1 cellular context compared by ENCODE assay signal in the genomic region with DNA sequence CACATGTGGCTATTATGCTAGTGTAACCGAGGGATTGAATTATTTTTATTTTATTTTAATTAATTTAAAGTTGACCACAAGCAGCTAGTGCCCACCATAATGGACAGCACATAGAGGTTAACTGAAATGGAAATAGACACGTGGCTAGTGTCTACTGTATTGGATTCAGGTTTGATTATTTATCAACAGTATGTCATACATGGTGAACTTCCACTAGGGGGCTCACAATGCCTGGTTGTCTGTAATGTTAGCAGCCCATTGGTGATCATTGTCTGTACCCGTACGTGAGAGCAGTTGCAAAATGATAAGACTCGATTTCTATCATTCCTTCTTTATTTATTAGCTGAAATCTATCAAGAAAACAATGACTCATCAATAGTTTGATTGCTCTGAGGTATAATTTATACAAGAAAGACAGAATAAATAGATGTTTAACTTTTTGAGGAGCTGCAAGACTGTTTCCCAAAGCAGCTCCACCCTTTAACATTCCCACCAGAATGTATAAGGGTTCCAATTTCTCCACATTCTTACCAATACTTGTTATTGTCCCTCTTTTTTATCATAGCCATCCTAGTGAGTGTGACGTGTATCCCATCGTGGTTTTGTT.
TF ChIP-seq lines count a peak whose summit lies in the region.

No MANE protein-coding gene starts in this region.

TF ChIP-seq in K562, 482 proteins besides CTCF, POLR2A, EP300 and RAD21 (continued from another document and continues in another):
- TF ChIP-seq, protein P1, sequence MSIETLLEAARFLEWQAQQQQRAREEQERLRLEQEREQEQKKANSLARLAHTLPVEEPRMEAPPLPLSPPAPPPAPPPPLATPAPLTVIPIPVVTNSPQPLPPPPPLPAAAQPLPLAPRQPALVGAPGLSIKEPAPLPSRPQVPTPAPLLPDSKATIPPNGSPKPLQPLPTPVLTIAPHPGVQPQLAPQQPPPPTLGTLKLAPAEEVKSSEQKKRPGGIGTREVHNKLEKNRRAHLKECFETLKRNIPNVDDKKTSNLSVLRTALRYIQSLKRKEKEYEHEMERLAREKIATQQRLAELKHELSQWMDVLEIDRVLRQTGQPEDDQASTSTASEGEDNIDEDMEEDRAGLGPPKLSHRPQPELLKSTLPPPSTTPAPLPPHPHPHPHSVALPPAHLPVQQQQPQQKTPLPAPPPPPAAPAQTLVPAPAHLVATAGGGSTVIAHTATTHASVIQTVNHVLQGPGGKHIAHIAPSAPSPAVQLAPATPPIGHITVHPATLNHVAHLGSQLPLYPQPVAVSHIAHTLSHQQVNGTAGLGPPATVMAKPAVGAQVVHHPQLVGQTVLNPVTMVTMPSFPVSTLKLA (conservative IDR thresholded peaks at IDR 0.05): peak in 1 of 2 experiments; percentile 47; a peak in 1 of 4 replicates
- no peak for TF ChIP-seq NFXL1 (CRISPR knock-in tag; IDR thresholded peaks at IDR 0.05)
- no peak for TF ChIP-seq BRF1 (IDR thresholded peaks at IDR 0.05; ENCODE audit: borderline replicate concordance, extremely low read depth, insufficient read length)
- TF ChIP-seq FOSL1 (tag; conservative IDR thresholded peaks at IDR 0.05): peak; percentile 51
- TF ChIP-seq ZBTB7A (IDR thresholded peaks at IDR 0.05; ENCODE audit: borderline replicate concordance, control insufficient read depth, low read depth, low read length): no peak
- TF ChIP-seq, protein P2, sequence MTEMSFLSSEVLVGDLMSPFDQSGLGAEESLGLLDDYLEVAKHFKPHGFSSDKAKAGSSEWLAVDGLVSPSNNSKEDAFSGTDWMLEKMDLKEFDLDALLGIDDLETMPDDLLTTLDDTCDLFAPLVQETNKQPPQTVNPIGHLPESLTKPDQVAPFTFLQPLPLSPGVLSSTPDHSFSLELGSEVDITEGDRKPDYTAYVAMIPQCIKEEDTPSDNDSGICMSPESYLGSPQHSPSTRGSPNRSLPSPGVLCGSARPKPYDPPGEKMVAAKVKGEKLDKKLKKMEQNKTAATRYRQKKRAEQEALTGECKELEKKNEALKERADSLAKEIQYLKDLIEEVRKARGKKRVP (CRISPR knock-in tag; IDR thresholded peaks at IDR 0.05): no peak
- no peak for TF ChIP-seq CEBPG (CRISPR knock-in tag; IDR thresholded peaks at IDR 0.05)
- TF ChIP-seq CEBPG (tag; conservative IDR thresholded peaks at IDR 0.05 in 1 of 2, IDR thresholded peaks at IDR 0.05 in 1 of 2): no peak
- TF ChIP-seq, protein P3, sequence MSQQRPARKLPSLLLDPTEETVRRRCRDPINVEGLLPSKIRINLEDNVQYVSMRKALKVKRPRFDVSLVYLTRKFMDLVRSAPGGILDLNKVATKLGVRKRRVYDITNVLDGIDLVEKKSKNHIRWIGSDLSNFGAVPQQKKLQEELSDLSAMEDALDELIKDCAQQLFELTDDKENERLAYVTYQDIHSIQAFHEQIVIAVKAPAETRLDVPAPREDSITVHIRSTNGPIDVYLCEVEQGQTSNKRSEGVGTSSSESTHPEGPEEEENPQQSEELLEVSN (IDR thresholded peaks at IDR 0.05; ENCODE audit: borderline replicate concordance in 1 of 2, extremely low read depth in 1 of 2, insufficient read depth in 1 of 2, insufficient read length in 1 of 2, low read depth in 1 of 2, low read length in 1 of 2, poor library complexity in 1 of 2, severe bottlenecking in 1 of 2): no peak
- TF ChIP-seq, protein P4, sequence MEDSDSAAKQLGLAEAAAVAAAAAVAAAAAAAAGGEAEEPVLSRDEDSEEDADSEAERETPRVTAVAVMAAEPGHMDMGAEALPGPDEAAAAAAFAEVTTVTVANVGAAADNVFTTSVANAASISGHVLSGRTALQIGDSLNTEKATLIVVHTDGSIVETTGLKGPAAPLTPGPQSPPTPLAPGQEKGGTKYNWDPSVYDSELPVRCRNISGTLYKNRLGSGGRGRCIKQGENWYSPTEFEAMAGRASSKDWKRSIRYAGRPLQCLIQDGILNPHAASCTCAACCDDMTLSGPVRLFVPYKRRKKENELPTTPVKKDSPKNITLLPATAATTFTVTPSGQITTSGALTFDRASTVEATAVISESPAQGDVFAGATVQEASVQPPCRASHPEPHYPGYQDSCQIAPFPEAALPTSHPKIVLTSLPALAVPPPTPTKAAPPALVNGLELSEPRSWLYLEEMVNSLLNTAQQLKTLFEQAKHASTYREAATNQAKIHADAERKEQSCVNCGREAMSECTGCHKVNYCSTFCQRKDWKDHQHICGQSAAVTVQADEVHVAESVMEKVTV (CRISPR knock-in tag; IDR thresholded peaks at IDR 0.05): 0 out of 2 replicates have a peak, but pooled peaks have one; percentile 36
- TF ChIP-seq, protein P5, sequence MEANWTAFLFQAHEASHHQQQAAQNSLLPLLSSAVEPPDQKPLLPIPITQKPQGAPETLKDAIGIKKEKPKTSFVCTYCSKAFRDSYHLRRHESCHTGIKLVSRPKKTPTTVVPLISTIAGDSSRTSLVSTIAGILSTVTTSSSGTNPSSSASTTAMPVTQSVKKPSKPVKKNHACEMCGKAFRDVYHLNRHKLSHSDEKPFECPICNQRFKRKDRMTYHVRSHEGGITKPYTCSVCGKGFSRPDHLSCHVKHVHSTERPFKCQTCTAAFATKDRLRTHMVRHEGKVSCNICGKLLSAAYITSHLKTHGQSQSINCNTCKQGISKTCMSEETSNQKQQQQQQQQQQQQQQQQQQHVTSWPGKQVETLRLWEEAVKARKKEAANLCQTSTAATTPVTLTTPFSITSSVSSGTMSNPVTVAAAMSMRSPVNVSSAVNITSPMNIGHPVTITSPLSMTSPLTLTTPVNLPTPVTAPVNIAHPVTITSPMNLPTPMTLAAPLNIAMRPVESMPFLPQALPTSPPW (CRISPR knock-in tag; IDR thresholded peaks at IDR 0.05): no peak
- TF ChIP-seq, protein P6, sequence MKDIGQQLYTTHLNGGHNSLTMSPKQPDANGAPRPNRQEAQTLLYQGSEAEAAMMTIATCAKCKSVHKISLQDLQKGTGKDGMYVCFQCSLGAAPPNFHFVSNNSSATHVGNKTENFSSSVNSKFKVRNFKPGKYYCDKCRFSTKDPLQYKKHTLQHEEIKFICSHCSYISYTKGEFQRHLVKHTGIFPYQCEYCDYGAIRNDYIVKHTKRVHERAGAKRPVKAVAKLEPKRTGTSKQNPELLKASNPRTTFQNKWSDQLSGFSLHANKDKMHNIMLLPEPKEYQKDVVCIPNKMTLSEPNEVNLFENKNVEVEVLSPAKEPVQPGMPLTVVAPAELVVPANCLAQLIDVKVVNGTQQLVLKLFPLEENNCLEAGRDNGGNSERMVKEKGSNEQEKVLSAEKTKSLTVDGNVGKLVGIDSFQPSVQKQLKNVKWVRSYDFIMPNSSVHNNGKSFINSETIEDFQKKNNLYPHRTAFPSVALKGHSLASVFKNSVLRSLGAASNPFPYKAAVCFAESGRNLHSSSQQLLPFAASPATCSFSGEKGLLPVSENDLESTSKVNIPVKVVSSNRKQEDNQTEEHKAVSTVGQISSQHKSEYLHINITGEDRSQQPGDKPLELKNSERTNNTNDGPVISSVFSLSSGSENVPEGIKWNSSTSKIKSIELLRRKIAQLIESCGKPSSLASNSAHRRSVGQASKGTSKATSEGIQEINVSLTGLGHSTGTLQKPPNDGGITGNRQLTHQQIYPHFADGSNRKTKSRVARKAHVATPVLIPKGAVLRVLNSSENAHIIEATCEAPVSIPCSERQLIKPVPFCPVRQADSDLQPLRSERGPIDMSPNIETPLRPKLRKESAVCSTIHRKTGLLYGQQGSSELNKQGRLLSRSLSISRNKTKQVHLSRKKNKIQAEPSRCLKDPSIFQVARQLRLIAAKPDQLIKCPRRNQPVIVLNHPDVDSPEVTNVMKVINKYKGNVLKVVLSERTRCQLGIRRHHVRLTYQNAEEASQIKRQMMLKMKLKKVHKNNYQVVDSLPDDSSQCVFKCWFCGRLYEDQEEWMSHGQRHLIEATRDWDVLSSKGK (CRISPR knock-in tag; IDR thresholded peaks at IDR 0.05): no peak
- TF ChIP-seq CTBP1 (IDR thresholded peaks at IDR 0.05; ENCODE audit: borderline replicate concordance): no peak
- TF ChIP-seq, protein P7, sequence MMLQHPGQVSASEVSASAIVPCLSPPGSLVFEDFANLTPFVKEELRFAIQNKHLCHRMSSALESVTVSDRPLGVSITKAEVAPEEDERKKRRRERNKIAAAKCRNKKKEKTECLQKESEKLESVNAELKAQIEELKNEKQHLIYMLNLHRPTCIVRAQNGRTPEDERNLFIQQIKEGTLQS (IDR thresholded peaks at IDR 0.05): peak; percentile 57
- TF ChIP-seq, protein P7 (CRISPR knock-in tag; conservative IDR thresholded peaks at IDR 0.05): no peak
- TF ChIP-seq ZBED1 (IDR thresholded peaks at IDR 0.05): no peak
- TF ChIP-seq, protein P8, sequence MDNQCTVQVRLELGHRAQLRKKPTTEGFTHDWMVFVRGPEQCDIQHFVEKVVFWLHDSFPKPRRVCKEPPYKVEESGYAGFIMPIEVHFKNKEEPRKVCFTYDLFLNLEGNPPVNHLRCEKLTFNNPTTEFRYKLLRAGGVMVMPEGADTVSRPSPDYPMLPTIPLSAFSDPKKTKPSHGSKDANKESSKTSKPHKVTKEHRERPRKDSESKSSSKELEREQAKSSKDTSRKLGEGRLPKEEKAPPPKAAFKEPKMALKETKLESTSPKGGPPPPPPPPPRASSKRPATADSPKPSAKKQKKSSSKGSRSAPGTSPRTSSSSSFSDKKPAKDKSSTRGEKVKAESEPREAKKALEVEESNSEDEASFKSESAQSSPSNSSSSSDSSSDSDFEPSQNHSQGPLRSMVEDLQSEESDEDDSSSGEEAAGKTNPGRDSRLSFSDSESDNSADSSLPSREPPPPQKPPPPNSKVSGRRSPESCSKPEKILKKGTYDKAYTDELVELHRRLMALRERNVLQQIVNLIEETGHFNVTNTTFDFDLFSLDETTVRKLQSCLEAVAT (IDR thresholded peaks at IDR 0.05): no peak
- TF ChIP-seq JUND (IDR thresholded peaks at IDR 0.05; ENCODE audit: borderline replicate concordance, low read depth, low read length): peak; percentile 24; the same call in 1 of the 2 replicates
- peak; percentile 48; the same call in 1 of the 3 replicates for TF ChIP-seq JUND (tag; IDR thresholded peaks at IDR 0.05; ENCODE audit: borderline replicate concordance, low read depth, low read length)
- TF ChIP-seq, protein P9, sequence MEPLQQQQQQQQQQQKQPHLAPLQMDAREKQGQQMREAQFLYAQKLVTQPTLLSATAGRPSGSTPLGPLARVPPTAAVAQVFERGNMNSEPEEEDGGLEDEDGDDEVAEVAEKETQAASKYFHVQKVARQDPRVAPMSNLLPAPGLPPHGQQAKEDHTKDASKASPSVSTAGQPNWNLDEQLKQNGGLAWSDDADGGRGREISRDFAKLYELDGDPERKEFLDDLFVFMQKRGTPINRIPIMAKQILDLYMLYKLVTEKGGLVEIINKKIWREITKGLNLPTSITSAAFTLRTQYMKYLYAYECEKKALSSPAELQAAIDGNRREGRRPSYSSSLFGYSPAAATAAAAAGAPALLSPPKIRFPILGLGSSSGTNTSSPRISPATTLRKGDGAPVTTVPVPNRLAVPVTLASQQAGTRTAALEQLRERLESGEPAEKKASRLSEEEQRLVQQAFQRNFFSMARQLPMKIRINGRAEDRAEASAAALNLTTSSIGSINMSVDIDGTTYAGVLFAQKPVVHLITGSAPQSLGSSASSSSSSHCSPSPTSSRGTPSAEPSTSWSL (CRISPR knock-in tag; IDR thresholded peaks at IDR 0.05; ENCODE audit: borderline replicate concordance): no peak
- TF ChIP-seq, protein P10, sequence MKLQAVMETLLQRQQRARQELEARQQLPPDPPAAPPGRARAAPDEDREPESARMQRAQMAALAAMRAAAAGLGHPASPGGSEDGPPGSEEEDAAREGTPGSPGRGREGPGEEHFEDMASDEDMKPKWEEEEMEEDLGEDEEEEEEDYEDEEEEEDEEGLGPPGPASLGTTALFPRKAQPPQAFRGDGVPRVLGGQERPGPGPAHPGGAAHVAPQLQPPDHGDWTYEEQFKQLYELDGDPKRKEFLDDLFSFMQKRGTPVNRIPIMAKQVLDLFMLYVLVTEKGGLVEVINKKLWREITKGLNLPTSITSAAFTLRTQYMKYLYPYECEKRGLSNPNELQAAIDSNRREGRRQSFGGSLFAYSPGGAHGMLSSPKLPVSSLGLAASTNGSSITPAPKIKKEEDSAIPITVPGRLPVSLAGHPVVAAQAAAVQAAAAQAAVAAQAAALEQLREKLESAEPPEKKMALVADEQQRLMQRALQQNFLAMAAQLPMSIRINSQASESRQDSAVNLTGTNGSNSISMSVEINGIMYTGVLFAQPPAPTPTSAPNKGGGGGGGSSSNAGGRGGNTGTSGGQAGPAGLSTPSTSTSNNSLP (IDR thresholded peaks at IDR 0.05; ENCODE audit: borderline replicate concordance, low read depth, low read length): peak; percentile 83; the same call in 1 of the 2 replicates
- TF ChIP-seq, protein P11, sequence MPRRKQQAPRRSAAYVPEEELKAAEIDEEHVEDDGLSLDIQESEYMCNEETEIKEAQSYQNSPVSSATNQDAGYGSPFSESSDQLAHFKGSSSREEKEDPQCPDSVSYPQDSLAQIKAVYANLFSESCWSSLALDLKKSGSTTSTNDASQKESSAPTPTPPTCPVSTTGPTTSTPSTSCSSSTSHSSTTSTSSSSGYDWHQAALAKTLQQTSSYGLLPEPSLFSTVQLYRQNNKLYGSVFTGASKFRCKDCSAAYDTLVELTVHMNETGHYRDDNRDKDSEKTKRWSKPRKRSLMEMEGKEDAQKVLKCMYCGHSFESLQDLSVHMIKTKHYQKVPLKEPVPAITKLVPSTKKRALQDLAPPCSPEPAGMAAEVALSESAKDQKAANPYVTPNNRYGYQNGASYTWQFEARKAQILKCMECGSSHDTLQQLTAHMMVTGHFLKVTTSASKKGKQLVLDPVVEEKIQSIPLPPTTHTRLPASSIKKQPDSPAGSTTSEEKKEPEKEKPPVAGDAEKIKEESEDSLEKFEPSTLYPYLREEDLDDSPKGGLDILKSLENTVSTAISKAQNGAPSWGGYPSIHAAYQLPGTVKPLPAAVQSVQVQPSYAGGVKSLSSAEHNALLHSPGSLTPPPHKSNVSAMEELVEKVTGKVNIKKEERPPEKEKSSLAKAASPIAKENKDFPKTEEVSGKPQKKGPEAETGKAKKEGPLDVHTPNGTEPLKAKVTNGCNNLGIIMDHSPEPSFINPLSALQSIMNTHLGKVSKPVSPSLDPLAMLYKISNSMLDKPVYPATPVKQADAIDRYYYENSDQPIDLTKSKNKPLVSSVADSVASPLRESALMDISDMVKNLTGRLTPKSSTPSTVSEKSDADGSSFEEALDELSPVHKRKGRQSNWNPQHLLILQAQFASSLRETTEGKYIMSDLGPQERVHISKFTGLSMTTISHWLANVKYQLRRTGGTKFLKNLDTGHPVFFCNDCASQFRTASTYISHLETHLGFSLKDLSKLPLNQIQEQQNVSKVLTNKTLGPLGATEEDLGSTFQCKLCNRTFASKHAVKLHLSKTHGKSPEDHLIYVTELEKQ (CRISPR knock-in tag; IDR thresholded peaks at IDR 0.05): no peak
- TF ChIP-seq, protein P12, sequence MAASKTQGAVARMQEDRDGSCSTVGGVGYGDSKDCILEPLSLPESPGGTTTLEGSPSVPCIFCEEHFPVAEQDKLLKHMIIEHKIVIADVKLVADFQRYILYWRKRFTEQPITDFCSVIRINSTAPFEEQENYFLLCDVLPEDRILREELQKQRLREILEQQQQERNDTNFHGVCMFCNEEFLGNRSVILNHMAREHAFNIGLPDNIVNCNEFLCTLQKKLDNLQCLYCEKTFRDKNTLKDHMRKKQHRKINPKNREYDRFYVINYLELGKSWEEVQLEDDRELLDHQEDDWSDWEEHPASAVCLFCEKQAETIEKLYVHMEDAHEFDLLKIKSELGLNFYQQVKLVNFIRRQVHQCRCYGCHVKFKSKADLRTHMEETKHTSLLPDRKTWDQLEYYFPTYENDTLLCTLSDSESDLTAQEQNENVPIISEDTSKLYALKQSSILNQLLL (CRISPR knock-in tag; IDR thresholded peaks at IDR 0.05; ENCODE audit: borderline replicate concordance): no peak
- peak; percentile 63 for TF ChIP-seq CREM (IDR thresholded peaks at IDR 0.05; ENCODE audit: low read depth)
- peak; percentile 71; the same call in 1 of the 2 replicates for TF ChIP-seq NFE2L1 (tag; IDR thresholded peaks at IDR 0.05; ENCODE audit: borderline replicate concordance, low read depth)
- TF ChIP-seq SREBF2 (CRISPR knock-in tag; IDR thresholded peaks at IDR 0.05): no peak
- TF ChIP-seq NR2C2 (CRISPR knock-in tag; IDR thresholded peaks at IDR 0.05): no peak
- TF ChIP-seq NR2C2 (tag; IDR thresholded peaks at IDR 0.05): no peak
- no peak for TF ChIP-seq KDM4B (IDR thresholded peaks at IDR 0.05; ENCODE audit: borderline replicate concordance in 2 of 2, low read depth in 1 of 2)
